9 cellular contexts compared by ENCODE assay signal in genomic region chr6:127484207-127484858, GRCh38. TPM values are rescaled to one million over a fixed set of nuclear protein-coding genes. Genes with fewer than 3 reads are reported as not detected.
DNase-seq lines count a peak whose midpoint lies in the region; ATAC-seq and TF ChIP-seq lines count a peak whose summit lies in the region.
"Had no signal": no experiment of that assay in that cellular context is flagged by ENCODE, and none has a peak within 500 bp of the region (broad histone marks: within the 10 kb centered on the region; RNA-seq: fewer than 3 reads in every experiment).

No MANE protein-coding gene starts in this region.

- H3K27me3 ChIP-seq in CD4-positive, alpha-beta memory T cell (ENCODE audit: insufficient read depth, low read length) = no peaks in the 10 kb centered on the region
- H3K27me3 ChIP-seq in SU-DHL-6 (ENCODE audit: low read length) (no peaks in the 10 kb centered on the region), upper lobe of right lung (no peaks in the 10 kb centered on the region)
- H3K27me3 ChIP-seq: neutrophil had no signal

- no peaks in the 10 kb centered on the region for H3F3A ChIP-seq in SU-DHL-6 (ENCODE audit: insufficient read depth)

- H3K36me3 Mint-ChIP-seq in CD4-positive, alpha-beta memory T cell = peaks cover 5 to 15% of the 10 kb centered on the region in 2 donors

- no peaks in the 10 kb centered on the region; the same call in 1 of the 2 replicates for H4K20me1 ChIP-seq in SU-DHL-6 (ENCODE audit: low read depth, low read length)

- no peak overlapping the region for H2AFZ ChIP-seq in SU-DHL-6 (ENCODE audit: low read depth, low read length, severe bottlenecking)

- no peaks in the 10 kb centered on the region for H3K9me3 Mint-ChIP-seq in CD4-positive, alpha-beta memory T cell

- intact Hi-C loops in CD4-positive, alpha-beta memory T cell (cut with micrococcal nuclease) = loop anchor here (1.0 kb wide), 1 partner anchor 32 kb away; no protein-coding TSS in a partner anchor
- intact Hi-C loops in upper lobe of right lung (cut with DNase I) = no loop called here

- no peaks in the 10 kb centered on the region for H3K79me2 ChIP-seq in SU-DHL-6 (ENCODE audit: insufficient read depth, low read length)

- ATAC-seq in GM19351 (IDR thresholded peaks at IDR 0.05; ENCODE audit: unreplicated experiment) (peak; percentile 99), HG03196 (IDR thresholded peaks at IDR 0.05; ENCODE audit: unreplicated experiment) (peak; percentile 99), upper lobe of right lung (peak; percentile 82)

- DNase-seq in CD4-positive, alpha-beta memory T cell = peak in 4 of 5 donors; percentile 15 to 40 (median 34)
- DNase-seq in glomerular visceral epithelial cell (ENCODE audit: extremely low spot score) (peak; percentile 53), upper lobe of right lung (no peak), NCI-H1436 (lab: John Stamatoyannopoulos, UW) (no peak), HK-2 (ENCODE audit: unreplicated experiment) (no peak)

- H3K9me3 ChIP-seq in CD4-positive, alpha-beta memory T cell (ENCODE audit: control insufficient read depth in 1 of 2, low read length in 2 of 2) = no peaks in the 10 kb centered on the region
- H3K9me3 ChIP-seq in SU-DHL-6 (ENCODE audit: insufficient read depth, low read length) (no peaks in the 10 kb centered on the region), upper lobe of right lung (no peaks in the 10 kb centered on the region)
- H3K9me3 ChIP-seq: neutrophil had no signal

- no peaks in the 10 kb centered on the region for H3K9me2 ChIP-seq in SU-DHL-6 (replicated peaks; ENCODE audit: insufficient read depth, low read length)

- H3K27ac ChIP-seq in CD4-positive, alpha-beta memory T cell (ENCODE audit: low read depth, low read length) = peak overlapping the region; percentile 41
- H3K27ac ChIP-seq in SU-DHL-6 (ENCODE audit: low read depth, low read length) = no peak overlapping the region
- H3K27ac ChIP-seq in upper lobe of right lung = peak overlapping the region; percentile 39
- H3K27ac ChIP-seq: neutrophil had no signal

- peak overlapping the region; percentile 1 for H3K4me2 ChIP-seq in SU-DHL-6 (ENCODE audit: low read depth, low read length, poor library complexity, severe bottlenecking)

- H3K4me1 Mint-ChIP-seq in CD4-positive, alpha-beta memory T cell = peaks cover 14 to 27% (median 24%) of the 10 kb centered on the region in 4 donors

- peak overlapping the region; percentile 26 to 38 for H3K4me3 ChIP-seq in CD4-positive, alpha-beta memory T cell (ENCODE audit: low read length in 2 of 2)
- H3K4me3 ChIP-seq in SU-DHL-6 (ENCODE audit: insufficient read depth, low read length, poor library complexity, severe bottlenecking) (no peak overlapping the region), upper lobe of right lung (peak overlapping the region; percentile 14)

- no peaks in the 10 kb centered on the region for H3K27me3 Mint-ChIP-seq in CD4-positive, alpha-beta memory T cell

- H3K36me3 ChIP-seq in CD4-positive, alpha-beta memory T cell (ENCODE audit: insufficient read depth, low read length) = no peaks in the 10 kb centered on the region
- no peaks in the 10 kb centered on the region for H3K36me3 ChIP-seq in SU-DHL-6 (ENCODE audit: low read length)
- H3K36me3 ChIP-seq in upper lobe of right lung = peaks cover 8% of the 10 kb centered on the region
- H3K36me3 ChIP-seq: neutrophil had no signal

- peak overlapping the region; percentile 73 to 91 (median 83) for H3K4me3 Mint-ChIP-seq in CD4-positive, alpha-beta memory T cell

- peaks cover 17% of the 10 kb centered on the region for H3K4me1 ChIP-seq in CD4-positive, alpha-beta memory T cell (ENCODE audit: insufficient read depth, low read length)
- H3K4me1 ChIP-seq in upper lobe of right lung = peaks cover 9% of the 10 kb centered on the region

- no peak for TF ChIP-seq CTCF in SU-DHL-6 (IDR thresholded peaks at IDR 0.05; ENCODE audit: insufficient read depth, low read length, poor library complexity, severe bottlenecking)
- TF ChIP-seq CTCF in upper lobe of right lung (IDR thresholded peaks at IDR 0.05) = no peak

- H3K9ac ChIP-seq in SU-DHL-6 (ENCODE audit: low read length) = no peak overlapping the region

- peak overlapping the region; percentile 36 to 84 (median 67) for H3K27ac Mint-ChIP-seq in CD4-positive, alpha-beta memory T cell

- POLR2A ChIA-PET in CD4-positive, alpha-beta memory T cell (lab: Charles Lee; ENCODE audit: partially characterized antibody) = interaction anchor here (0.7 to 4.1 kb wide), 3 partner anchors 11 to 218 kb away, joined by 3 to 31 read pairs (median 3); partner anchors contain the start of gene RNF146

- CTCF ChIA-PET in CD4-positive, alpha-beta memory T cell (lab: Charles Lee; ENCODE audit: partially characterized antibody) = interaction anchor here (0.8 to 10.6 kb wide), 5 partner anchors 10 to 217 kb away, joined by 3 to 125 read pairs (median 4); partner anchors contain the start of genes MTCL3 and RNF146

RNA-seq across cellular contexts. Expression of gene KIAA0408, which starts 25.1 kb away (rescaled TPM):
- total RNA-seq in CD4-positive, alpha-beta memory T cell = 1 to 10 TPM; 6.8 to 6.9 TPM
- polyA plus RNA-seq in CD4-positive, alpha-beta memory T cell = 1 to 10 TPM in 1 of 2 donors, not detected in 1; 1.8 TPM
- 55.0 TPM for total RNA-seq in upper lobe of right lung

Comparison
In these comparisons a context has a peak if more than half of its experiments do, and no peak if none do; other contexts are left out.
1. DNase-seq: peak in CD4-positive, alpha-beta memory T cell (4 of 5) and glomerular visceral epithelial cell (single experiment); none in upper lobe of right lung (single experiment), NCI-H1436 (single experiment) and HK-2 (single experiment).
2. Peak in every context shown above with its lines, with median percentiles within 50 percentile points of each other: ATAC-seq.